In the genomic region with DNA sequence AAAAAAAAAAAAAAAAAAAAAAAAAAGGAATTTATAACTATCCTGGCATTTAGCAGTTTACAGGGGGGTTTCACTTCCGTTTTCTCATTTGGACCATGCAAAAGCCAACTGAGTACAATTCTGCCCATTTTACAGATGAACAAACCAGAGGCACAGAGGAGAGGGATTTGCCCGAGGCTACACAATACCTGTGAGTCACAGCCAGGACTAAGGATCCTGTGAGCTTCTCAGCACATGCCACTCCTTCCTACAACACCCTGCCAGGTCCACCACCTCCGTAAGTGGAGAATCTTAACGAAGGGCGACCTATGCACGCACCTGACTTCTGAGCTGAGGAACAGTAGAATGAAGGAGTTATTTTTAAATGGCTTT, we compare ENCODE assay signal across 9 cellular contexts.
DNase-seq lines count a peak whose midpoint lies in the region; ATAC-seq and TF ChIP-seq lines count a peak whose summit lies in the region.
"Had no signal": no experiment of that assay in that cellular context is flagged by ENCODE, and none has a peak within 500 bp of the region (broad histone marks: within the 10 kb centered on the region; RNA-seq: fewer than 3 reads in every experiment).

No MANE protein-coding gene starts in this region.

- no peak overlapping the region for H3K4ac ChIP-seq in mesenchymal stem cell (ENCODE audit: low read depth in 1 of 2, low read length in 2 of 2)

- no peak overlapping the region for H3K4me2 ChIP-seq in mesenchymal stem cell (ENCODE audit: low read length, poor library complexity, severe bottlenecking)

- no peaks in the 10 kb centered on the region for H3K36me3 ChIP-seq in mesenchymal stem cell (ENCODE audit: control insufficient read depth in 1 of 2, insufficient read depth in 2 of 2, low read depth in 1 of 2, low read length in 2 of 2)
- no peaks in the 10 kb centered on the region for H3K36me3 ChIP-seq in upper lobe of left lung

- H3K9me3 ChIP-seq in mesenchymal stem cell (ENCODE audit: control insufficient read depth, low read length) (no peaks in the 10 kb centered on the region), upper lobe of left lung (no peaks in the 10 kb centered on the region)

- peak overlapping the region; percentile 56 for H3K4me3 Mint-ChIP-seq in activated T-cell treated with anti-CD3 and anti-CD28 coated beads, Interleukin-2, amount 50 U/mL, for 4 hours
- peak overlapping the region in 3 of 5 experiments; percentile 29 to 60 (median 43) for H3K4me3 Mint-ChIP-seq in brain

- peak overlapping the region; percentile 75 for H4K8ac ChIP-seq in mesenchymal stem cell (ENCODE audit: low read length)

- H3K23ac ChIP-seq in mesenchymal stem cell (ENCODE audit: low read length in 2 of 2): no peak overlapping the region

- peak overlapping the region in 2 of 5 experiments; percentile 91 to 94 for H3K27ac Mint-ChIP-seq in brain

- TF ChIP-seq POLR2A in upper lobe of left lung (IDR thresholded peaks at IDR 0.05): no peak

- no peak overlapping the region for H2BK5ac ChIP-seq in mesenchymal stem cell (ENCODE audit: low read depth, low read length, poor library complexity, severe bottlenecking)

- H2BK120ac ChIP-seq in mesenchymal stem cell (ENCODE audit: low read depth, low read length): peak overlapping the region; percentile 5

- no peaks in the 10 kb centered on the region for H3K36me3 Mint-ChIP-seq in activated T-cell treated with anti-CD3 and anti-CD28 coated beads, Interleukin-2, amount 50 U/mL, for 4 hours (ENCODE audit: insufficient read depth)
- H3K36me3 Mint-ChIP-seq in brain: no peaks in the 10 kb centered on the region

- H3K27me3 ChIP-seq in mesenchymal stem cell (ENCODE audit: control insufficient read depth in 1 of 2, insufficient read depth in 1 of 2, low read length in 2 of 2) (peaks cover 0 to 26% of the 10 kb centered on the region in 2 experiments), upper lobe of left lung (no peaks in the 10 kb centered on the region)

- no peaks in the 10 kb centered on the region for H3K27me3 Mint-ChIP-seq in activated T-cell treated with anti-CD3 and anti-CD28 coated beads, Interleukin-2, amount 50 U/mL, for 4 hours (ENCODE audit: low read depth)
- peaks cover 5% of the 10 kb centered on the region for H3K27me3 Mint-ChIP-seq in brain

- H2BK15ac ChIP-seq in mesenchymal stem cell (ENCODE audit: low read depth, poor library complexity, severe bottlenecking): no peak overlapping the region

- TF ChIP-seq EP300 in upper lobe of left lung (IDR thresholded peaks at IDR 0.05): no peak

- no peak overlapping the region for H3K27ac ChIP-seq in mesenchymal stem cell (ENCODE audit: low read length, poor library complexity, severe bottlenecking)
- H3K27ac ChIP-seq in upper lobe of left lung: peak overlapping the region; percentile 85 to 90 (median 87)

- H4K91ac ChIP-seq in mesenchymal stem cell (ENCODE audit: low read length): peak overlapping the region; percentile 80

- H3K18ac ChIP-seq in mesenchymal stem cell (ENCODE audit: low read depth in 1 of 2, low read length in 2 of 2): peak overlapping the region; percentile 21 to 54

- H2BK12ac ChIP-seq in mesenchymal stem cell (ENCODE audit: low read length in 2 of 2): no peak overlapping the region

- 98% methylated on average over 6 of the region's 6 CpGs for WGBS in mesenchymal stem cell
- WGBS in upper lobe of left lung, 2 donors: 34 to 54% methylated on average over 6 of the region's 6 CpGs

- no peak overlapping the region for H2AK5ac ChIP-seq in mesenchymal stem cell (ENCODE audit: low read length, severe bottlenecking)

- peak overlapping the region; percentile 88 for H3K9ac ChIP-seq in mesenchymal stem cell (ENCODE audit: low read length)

- TF ChIP-seq CTCF in brain (conservative IDR thresholded peaks at IDR 0.05) (no peak), upper lobe of left lung (IDR thresholded peaks at IDR 0.05) (no peak)

- no peak overlapping the region for H3K14ac ChIP-seq in mesenchymal stem cell (ENCODE audit: low read length in 2 of 2)

- peaks cover 2% of the 10 kb centered on the region for H3K4me1 ChIP-seq in mesenchymal stem cell (ENCODE audit: control insufficient read depth, insufficient read depth, low read depth, low read length)
- peaks cover 0 to 5% (median 1%) of the 10 kb centered on the region in 4 donors for H3K4me1 ChIP-seq in upper lobe of left lung

- DNase-seq in activated T-cell treated with anti-CD3 and anti-CD28 coated beads, Interleukin-2, amount 50 U/mL, for 4 hours: no peak
- no peak for DNase-seq in activated T-cell treated with anti-CD3 and anti-CD28 coated beads, Interleukin-2, amount 50 U/mL, for 48 hours
- DNase-seq in mesenchymal stem cell (no peak), upper lobe of left lung (no peak), mesenteric fat pad (ENCODE audit: low spot score) (no peak)
- DNase-seq: NCI-H524 treated with DMSO at 0.1 percent for 48 hours had no signal

- H2AFZ ChIP-seq in mesenchymal stem cell (ENCODE audit: low read depth, low read length): no peak overlapping the region

- H3K4me1 Mint-ChIP-seq in activated T-cell treated with anti-CD3 and anti-CD28 coated beads, Interleukin-2, amount 50 U/mL, for 4 hours (ENCODE audit: low read depth): peaks cover 11% of the 10 kb centered on the region
- H3K4me1 Mint-ChIP-seq in brain: peaks cover 36% of the 10 kb centered on the region

- no peak for ATAC-seq in activated T-cell treated with anti-CD3 and anti-CD28 coated beads, Interleukin-2, amount 50 U/mL, for 4 hours
- peak; percentile 49 to 57 for ATAC-seq in upper lobe of left lung (ENCODE audit: low FRiP score in 2 of 2)
- ATAC-seq in HG03520 (IDR thresholded peaks at IDR 0.05; ENCODE audit: unreplicated experiment): no peak
- ATAC-seq in HG03571 (IDR thresholded peaks at IDR 0.05; ENCODE audit: unreplicated experiment): no peak

- H3K9me3 Mint-ChIP-seq in activated T-cell treated with anti-CD3 and anti-CD28 coated beads, Interleukin-2, amount 50 U/mL, for 4 hours: no peaks in the 10 kb centered on the region
- peaks cover 0 to 7% (median 0%) of the 10 kb centered on the region in 5 experiments for H3K9me3 Mint-ChIP-seq in brain

- H3K4me3 ChIP-seq in mesenchymal stem cell (ENCODE audit: insufficient read depth in 1 of 2, low read depth in 1 of 2, low read length in 2 of 2): peak overlapping the region in 1 of 2 experiments; percentile 66
- peak overlapping the region in 3 of 4 donors; percentile 24 to 43 (median 33) for H3K4me3 ChIP-seq in upper lobe of left lung

- H3K79me1 ChIP-seq in mesenchymal stem cell (replicated peaks; ENCODE audit: low read length, poor library complexity, severe bottlenecking): no peaks in the 10 kb centered on the region

Comparison
In these comparisons a context has a peak if more than half of its experiments do, and no peak if none do; other contexts are left out.
1. ATAC-seq: peak in upper lobe of left lung (2 of 2); none in activated T-cell treated with anti-CD3 and anti-CD28 coated beads, Interleukin-2, amount 50 U/mL, for 4 hours (0 of 2), HG03520 (single experiment) and HG03571 (single experiment).